Comparison of ENCODE assay signal across 15 cellular contexts in the genomic region with DNA sequence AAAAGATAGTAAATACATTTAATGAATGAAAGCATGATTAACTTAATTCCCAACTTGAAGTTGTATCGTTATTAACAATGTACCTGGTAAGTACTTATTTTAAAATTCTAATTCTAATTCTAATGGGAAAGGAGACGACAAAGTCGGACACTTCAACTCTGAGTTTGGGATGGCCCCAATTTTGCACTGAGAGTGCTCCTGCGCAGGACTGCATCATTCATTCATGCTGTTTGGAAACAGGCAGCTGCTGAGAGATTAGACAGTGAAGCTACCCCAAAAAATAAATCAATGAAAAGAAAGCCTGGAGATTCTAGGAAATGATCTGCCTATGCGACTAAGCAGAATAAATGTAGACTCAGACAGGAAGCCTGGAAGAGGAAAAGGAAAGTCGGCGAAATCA.
DNase-seq lines count a peak whose midpoint lies in the region; ATAC-seq and TF ChIP-seq lines count a peak whose summit lies in the region.
"Had no signal": no experiment of that assay in that cellular context is flagged by ENCODE, and none has a peak within 500 bp of the region (broad histone marks: within the 10 kb centered on the region; RNA-seq: fewer than 3 reads in every experiment).

No MANE protein-coding gene starts in this region.

- no peaks in the 10 kb centered on the region for H3K9me3 ChIP-seq in sigmoid colon
- H3K9me3 ChIP-seq in left lung: no peaks in the 10 kb centered on the region
- H3K9me3 ChIP-seq: mucosa of descending colon, uterus had no signal

- TF ChIP-seq POLR2A in sigmoid colon (IDR thresholded peaks at IDR 0.05): no peak

- H3K4me3 Mint-ChIP-seq in activated naive CD8-positive, alpha-beta T cell treated with anti-CD3 and anti-CD28 coated beads for 36 hours: peak overlapping the region; percentile 33
- H3K4me3 Mint-ChIP-seq: activated CD4-positive, alpha-beta T cell treated with anti-CD3 and anti-CD28 coated beads for 36 hours had no signal

- H3K36me3 Mint-ChIP-seq in activated naive CD8-positive, alpha-beta T cell treated with anti-CD3 and anti-CD28 coated beads for 36 hours: peaks cover 7% of the 10 kb centered on the region

- no peaks in the 10 kb centered on the region; the same call in 1 of the 2 replicates for H3K36me3 ChIP-seq in H7 (replicated peaks; ENCODE audit: control insufficient read depth, insufficient read depth, low read length)
- peaks cover 0 to 9% (median 0%) of the 10 kb centered on the region in 4 donors for H3K36me3 ChIP-seq in sigmoid colon
- peaks cover 0 to 6% of the 10 kb centered on the region in 2 donors for H3K36me3 ChIP-seq in left lung
- H3K36me3 ChIP-seq: uterus had no signal

- intact Hi-C loops in sigmoid colon (cut with DNase I) (no loop called here), left lung (cut with DNase I) (no loop called here)

- peaks cover 0 to 56% (median 8%) of the 10 kb centered on the region in 4 donors for H3K4me1 ChIP-seq in sigmoid colon
- peaks cover 0 to 14% of the 10 kb centered on the region in 2 donors for H3K4me1 ChIP-seq in left lung
- H3K4me1 ChIP-seq: uterus had no signal

- H3K27me3 ChIP-seq in H7 (ENCODE audit: control insufficient read depth, insufficient read depth, low read length) (no peaks in the 10 kb centered on the region), sigmoid colon (no peaks in the 10 kb centered on the region), left lung (no peaks in the 10 kb centered on the region)
- H3K27me3 ChIP-seq: uterus had no signal

- no peak overlapping the region for H3K27ac Mint-ChIP-seq in activated naive CD8-positive, alpha-beta T cell treated with anti-CD3 and anti-CD28 coated beads for 36 hours
- H3K27ac Mint-ChIP-seq: activated CD4-positive, alpha-beta T cell treated with anti-CD3 and anti-CD28 coated beads for 36 hours had no signal

- H3K4me1 Mint-ChIP-seq in activated naive CD8-positive, alpha-beta T cell treated with anti-CD3 and anti-CD28 coated beads for 36 hours: peaks cover 2% of the 10 kb centered on the region

- no peak for TF ChIP-seq CTCF in sigmoid colon (IDR thresholded peaks at IDR 0.05)
- TF ChIP-seq CTCF in left lung (IDR thresholded peaks at IDR 0.05): no peak

- H3K27me3 Mint-ChIP-seq in activated naive CD8-positive, alpha-beta T cell treated with anti-CD3 and anti-CD28 coated beads for 36 hours: no peaks in the 10 kb centered on the region
- H3K27me3 Mint-ChIP-seq: activated CD4-positive, alpha-beta T cell treated with anti-CD3 and anti-CD28 coated beads for 36 hours had no signal

- peak overlapping the region; percentile 45 for H3K4me3 ChIP-seq in H7 (ENCODE audit: insufficient read depth, low read depth, low read length)
- H3K4me3 ChIP-seq in iPS-11a (ENCODE audit: low read depth, low read length): peak overlapping the region; percentile 42
- peak overlapping the region; percentile 33 to 55 (median 51) for H3K4me3 ChIP-seq in sigmoid colon
- peak overlapping the region in 1 of 2 donors; percentile 31 for H3K4me3 ChIP-seq in left lung
- H3K4me3 ChIP-seq: mucosa of descending colon had no signal

- TF ChIP-seq EP300 in sigmoid colon (IDR thresholded peaks at IDR 0.05): no peak

- DNase-seq in H7: no peak
- no peak for DNase-seq in activated naive CD8-positive, alpha-beta T cell treated with anti-CD3 and anti-CD28 coated beads for 36 hours
- no peak for DNase-seq in sigmoid colon
- DNase-seq in left lung: no peak
- no peak for DNase-seq in occipital lobe (lab: John Stamatoyannopoulos, UW)
- DNase-seq: anterior cingulate cortex, DMS53, foreskin melanocyte, Kasumi-1, SIG-M5, uterus had no signal

- H3K27ac ChIP-seq in sigmoid colon: peak overlapping the region; percentile 12 to 75 (median 68)
- no peak overlapping the region for H3K27ac ChIP-seq in left lung
- H3K27ac ChIP-seq: uterus had no signal

- no peaks in the 10 kb centered on the region for H3K9me3 Mint-ChIP-seq in activated naive CD8-positive, alpha-beta T cell treated with anti-CD3 and anti-CD28 coated beads for 36 hours

- WGBS in sigmoid colon, 2 donors: 58 to 63% methylated on average over 7 of the region's 7 CpGs

- ATAC-seq in GM19452 (IDR thresholded peaks at IDR 0.05; ENCODE audit: unreplicated experiment) (no peak), left lung (no peak)

Comparison
In these comparisons a context has a peak if more than half of its experiments do, and no peak if none do; other contexts are left out.
1. H3K27ac ChIP-seq: peak in sigmoid colon (4 of 4); none in left lung (0 of 2).